In the genomic region with DNA sequence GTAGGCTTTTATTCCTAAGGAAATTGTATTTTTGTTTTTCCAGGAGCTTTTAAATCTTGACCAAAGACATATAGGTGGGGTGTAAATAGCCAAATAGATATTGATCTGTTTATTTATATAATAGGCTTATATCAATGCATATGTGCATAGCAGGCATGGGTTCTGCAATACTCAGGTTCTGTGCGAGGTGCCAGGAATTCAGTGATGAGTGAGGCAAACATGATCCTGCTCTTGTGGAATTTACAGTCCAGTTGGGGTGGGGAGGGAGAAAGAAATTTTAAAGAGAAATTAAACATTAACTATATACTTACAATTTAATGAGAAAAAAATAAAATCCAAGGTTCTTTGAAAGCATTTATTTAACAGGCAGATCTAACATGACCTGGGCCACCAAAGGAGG, we compare ENCODE assay signal across 22 cellular contexts.
DNase-seq lines count a peak whose midpoint lies in the region; ATAC-seq and TF ChIP-seq lines count a peak whose summit lies in the region.
"Had no signal": no experiment of that assay in that cellular context is flagged by ENCODE, and none has a peak within 500 bp of the region (broad histone marks: within the 10 kb centered on the region; RNA-seq: fewer than 3 reads in every experiment).

No MANE protein-coding gene starts in this region.

- H3K36me3 Mint-ChIP-seq in stimulated activated naive CD8-positive, alpha-beta T cell treated with anti-CD3 and anti-CD28 coated beads, Interleukin-15, Interleukin-2, amounts not matched to agents 100 ng/mL and 50 ng/mL, for 24 hours (ENCODE audit: low read depth), result peaks cover 92% of the 10 kb centered on the region
- peaks cover 86% of the 10 kb centered on the region for H3K36me3 Mint-ChIP-seq in activated CD8-positive, alpha-beta T cell treated with anti-CD3 and anti-CD28 coated beads for 36 hours (ENCODE audit: low read depth)

- no peak for TF ChIP-seq CTCF in activated CD8-positive, alpha-beta T cell treated with anti-CD3 and anti-CD28 coated beads for 36 hours (IDR thresholded peaks at IDR 0.05)
- TF ChIP-seq CTCF in dorsolateral prefrontal cortex (IDR thresholded peaks at IDR 0.05 in 54 of 56, conservative IDR thresholded peaks at IDR 0.05 in 2 of 56; ENCODE audit: low read depth in 1 of 56, partially characterized antibody in 56 of 56), result no peak

- POLR2A ChIA-PET in activated CD8-positive, alpha-beta T cell treated with anti-CD3 and anti-CD28 coated beads for 36 hours (lab: Charles Lee), result interaction anchor here (1.1 to 1.6 kb wide), 2 partner anchors 9 to 10 kb away, joined by 3 to 4 read pairs; no protein-coding TSS in a partner anchor

- peaks cover 93% of the 10 kb centered on the region for H3K4me1 Mint-ChIP-seq in stimulated activated naive CD8-positive, alpha-beta T cell treated with anti-CD3 and anti-CD28 coated beads, Interleukin-15, Interleukin-2, amounts not matched to agents 100 ng/mL and 50 ng/mL, for 24 hours (ENCODE audit: low read depth)
- H3K4me1 Mint-ChIP-seq in activated CD8-positive, alpha-beta T cell treated with anti-CD3 and anti-CD28 coated beads for 36 hours (ENCODE audit: low read depth), result peaks cover 92% of the 10 kb centered on the region

- intact Hi-C loops in activated CD8-positive, alpha-beta T cell treated with anti-CD3 and anti-CD28 coated beads for 36 hours (cut with micrococcal nuclease), result no loop called here
- intact Hi-C loops in dorsolateral prefrontal cortex (cut with DNase I), result no loop called here

- CTCF ChIA-PET in activated CD8-positive, alpha-beta T cell treated with anti-CD3 and anti-CD28 coated beads for 36 hours (lab: Charles Lee), result interaction anchor here (0.5 to 1.1 kb wide), 3 partner anchors 15 to 32 kb away, joined by 3 to 4 read pairs (median 3); no protein-coding TSS in a partner anchor

- no peak overlapping the region for H3K27ac ChIP-seq in dorsolateral prefrontal cortex
- H3K27ac ChIP-seq: gastrocnemius medialis, prostate gland, testis had no signal

- no peak for ATAC-seq in stimulated activated naive CD8-positive, alpha-beta T cell treated with anti-CD3 and anti-CD28 coated beads, Interleukin-15, Interleukin-2, amounts not matched to agents 100 U/mL and 50 U/mL, for 24 hours
- ATAC-seq in activated CD8-positive, alpha-beta T cell treated with anti-CD3 and anti-CD28 coated beads for 36 hours, result no peak
- no peak for ATAC-seq in left lobe of liver
- ATAC-seq: gastrocnemius medialis, GM23338 had no signal

- no peaks in the 10 kb centered on the region for H3K9me3 Mint-ChIP-seq in stimulated activated naive CD8-positive, alpha-beta T cell treated with anti-CD3 and anti-CD28 coated beads, Interleukin-15, Interleukin-2, amounts not matched to agents 100 ng/mL and 50 ng/mL, for 24 hours
- H3K9me3 Mint-ChIP-seq in activated CD8-positive, alpha-beta T cell treated with anti-CD3 and anti-CD28 coated beads for 36 hours, result no peaks in the 10 kb centered on the region
- H3K9me3 Mint-ChIP-seq: GM23338, neural crest cell had no signal

- H3K27ac Mint-ChIP-seq in stimulated activated naive CD8-positive, alpha-beta T cell treated with anti-CD3 and anti-CD28 coated beads, Interleukin-15, Interleukin-2, amounts not matched to agents 100 ng/mL and 50 ng/mL, for 24 hours, result peak overlapping the region; percentile 93
- peak overlapping the region; percentile 72 for H3K27ac Mint-ChIP-seq in activated CD8-positive, alpha-beta T cell treated with anti-CD3 and anti-CD28 coated beads for 36 hours
- H3K27ac Mint-ChIP-seq: GM23338 had no signal

- no peak for DNase-seq in stimulated activated naive CD8-positive, alpha-beta T cell treated with anti-CD3 and anti-CD28 coated beads, Interleukin-15, Interleukin-2, amounts not matched to agents 100 U/mL and 50 U/mL, for 24 hours
- DNase-seq in activated CD8-positive, alpha-beta T cell treated with anti-CD3 and anti-CD28 coated beads for 36 hours, result no peak
- peak; percentile 47 for DNase-seq in kidney glomerular epithelial cell (lab: John Stamatoyannopoulos, UW)
- DNase-seq in dorsolateral prefrontal cortex, result no peak
- DNase-seq in left lobe of liver (ENCODE audit: low spot score), result no peak
- no peak for DNase-seq in RKO (ENCODE audit: low spot score)
- DNase-seq in stimulated activated CD4-positive, alpha-beta T cell treated with anti-CD3 and anti-CD28 coated beads, Interleukin-15, amount 100 ng/mL, for 24 hours, result no peak
- DNase-seq: activated CD4-positive, alpha-beta T cell treated with anti-CD3 and anti-CD28 coated beads for 4 hours; erythroblast; gastrocnemius medialis; Karpas-422; left colon; NCI-H1048; NCI-H2029 treated with DMSO at 0.1 percent for 48 hours; NCI-H510A treated with DMSO at 0.1 percent for 48 hours; stimulated activated CD4-positive, alpha-beta T cell treated with anti-CD3 and anti-CD28 coated beads, Interleukin-4, amount 100 ng/mL, for 4 hours; testis had no signal

- no peaks in the 10 kb centered on the region for H3K27me3 ChIP-seq in dorsolateral prefrontal cortex
- H3K27me3 ChIP-seq: gastrocnemius medialis, testis had no signal

- H3K4me3 ChIP-seq in dorsolateral prefrontal cortex, result no peak overlapping the region
- H3K4me3 ChIP-seq: gastrocnemius medialis, GM23338, prostate gland, smooth muscle cell, testis had no signal

- H3K27me3 Mint-ChIP-seq in stimulated activated naive CD8-positive, alpha-beta T cell treated with anti-CD3 and anti-CD28 coated beads, Interleukin-15, Interleukin-2, amounts not matched to agents 100 ng/mL and 50 ng/mL, for 24 hours, result no peaks in the 10 kb centered on the region
- H3K27me3 Mint-ChIP-seq in activated CD8-positive, alpha-beta T cell treated with anti-CD3 and anti-CD28 coated beads for 36 hours, result no peaks in the 10 kb centered on the region

- H3K4me3 Mint-ChIP-seq in stimulated activated naive CD8-positive, alpha-beta T cell treated with anti-CD3 and anti-CD28 coated beads, Interleukin-15, Interleukin-2, amounts not matched to agents 100 ng/mL and 50 ng/mL, for 24 hours, result no peak overlapping the region
- no peak overlapping the region for H3K4me3 Mint-ChIP-seq in activated CD8-positive, alpha-beta T cell treated with anti-CD3 and anti-CD28 coated beads for 36 hours
- H3K4me3 Mint-ChIP-seq: GM23338, neural crest cell had no signal
